19 cellular contexts compared by ENCODE assay signal in the genomic region with DNA sequence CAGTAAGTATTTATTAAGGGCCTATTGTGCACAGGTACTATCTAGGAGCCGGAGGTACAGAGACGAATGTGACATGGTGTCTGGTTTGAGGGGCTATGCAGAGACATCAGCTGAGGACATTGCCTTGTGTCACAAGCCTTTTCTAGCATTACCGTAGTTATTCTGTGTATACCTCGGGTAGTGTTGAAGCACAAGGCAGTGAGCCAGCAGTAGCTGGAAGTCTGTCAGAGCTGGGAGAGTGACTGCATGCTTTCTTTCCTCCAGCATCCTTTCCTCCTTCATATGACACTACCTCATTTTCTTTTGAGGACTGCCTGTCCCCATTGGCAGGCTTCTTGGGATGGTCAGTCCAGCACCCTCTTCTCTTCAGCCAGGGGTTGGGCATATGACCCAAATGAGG.
"Had no signal": no experiment of that assay in that cellular context is flagged by ENCODE, and none has a peak within 500 bp of the region (broad histone marks: within the 10 kb centered on the region; RNA-seq: fewer than 3 reads in every experiment).

No MANE protein-coding gene starts in this region.

- H3K27me3 ChIP-seq: dorsolateral prefrontal cortex, neural progenitor cell, spleen, suprapubic skin, transverse colon, vagina had no signal

- H3K4me3 ChIP-seq: dorsolateral prefrontal cortex, lung, neural progenitor cell, psoas muscle, skin epidermis, spleen, suprapubic skin, transverse colon, vagina had no signal

- DNase-seq: effector CD4-positive, alpha-beta T cell; mesenchymal stem cell; naive thymus-derived CD4-positive, alpha-beta T cell; psoas muscle; right cardiac atrium; spleen; stimulated activated CD4-positive, alpha-beta T cell treated with anti-CD3 and anti-CD28 coated beads, Interleukin-4, amount 100 ng/mL, for 4 hours; stimulated activated naive CD8-positive, alpha-beta T cell treated with anti-CD3 and anti-CD28 coated beads, Interleukin-15, Interleukin-2, amounts not matched to agents 100 U/mL and 50 U/mL, for 24 hours; transverse colon had no signal

- H3K27ac ChIP-seq: dorsolateral prefrontal cortex, neural progenitor cell, psoas muscle, skin epidermis, spleen, suprapubic skin, transverse colon, vagina had no signal

- ATAC-seq: naive thymus-derived CD4-positive, alpha-beta T cell; psoas muscle; right cardiac atrium; stimulated activated memory B cell treated with anti-CD40 and anti-IgM and Interleukin-4, amounts not matched to agents 10 μg/mL and 1 μg/mL and 100 μg/mL, for 72 hours; stimulated activated naive CD8-positive, alpha-beta T cell treated with anti-CD3 and anti-CD28 coated beads, Interleukin-15, Interleukin-2, amounts not matched to agents 100 U/mL and 50 U/mL, for 24 hours had no signal

- FAIRE-seq: colon, frontal cortex, keratinocyte had no signal

- H3K36me3 ChIP-seq: neural progenitor cell had no signal

- H3K4me1 ChIP-seq: neural progenitor cell, psoas muscle, spleen, suprapubic skin, transverse colon, vagina had no signal

- H3K9me3 ChIP-seq: psoas muscle, spleen, suprapubic skin, transverse colon, vagina had no signal
